In genomic region chr12:6604254-6605029, GRCh38 we compare ENCODE assay signal across 8 cellular contexts. TPM values are rescaled to one million over a fixed set of nuclear protein-coding genes. Genes with fewer than 3 reads are reported as not detected.
DNase-seq lines count a peak whose midpoint lies in the region; TF ChIP-seq lines count a peak whose summit lies in the region.

No MANE protein-coding gene starts in this region.

- H2BK12ac ChIP-seq in trophoblast cell (ENCODE audit: low read length) = no peak overlapping the region

- no peak overlapping the region for H4K91ac ChIP-seq in trophoblast cell (ENCODE audit: low read depth, low read length)

- peak overlapping the region; percentile 94 for H3K4me2 ChIP-seq in OCI-LY7 (ENCODE audit: low read length)
- peak overlapping the region; percentile 91 for H3K4me2 ChIP-seq in trophoblast cell (ENCODE audit: low read length)

- H3K4ac ChIP-seq in trophoblast cell (ENCODE audit: low read depth, low read length) = peak overlapping the region; percentile 88

- no peak overlapping the region for H3K9ac ChIP-seq in trophoblast cell (ENCODE audit: low read length)

- DNase-seq in EH (ENCODE audit: low read depth) (peak; percentile 53), OCI-LY7 (ENCODE audit: low spot score) (no peak), epithelial cell of proximal tubule (ENCODE audit: low read depth) (no peak), trophoblast cell (no peak), NCI-H69 (lab: John Stamatoyannopoulos, UW) (no peak), KBM-7 (no peak), iPS-NIHi7 (ENCODE audit: extremely low spot score) (no peak), NCI-H226 (no peak)

- WGBS in trophoblast cell (ENCODE audit: extremely low coverage, insufficient coverage, insufficient read length) = no CpG with 5 or more reads among the region's 6 CpGs

- no peak overlapping the region for H3K14ac ChIP-seq in trophoblast cell (ENCODE audit: low read length)

- H2BK5ac ChIP-seq in trophoblast cell (ENCODE audit: low read depth, low read length, poor library complexity) = no peak overlapping the region

- H3K18ac ChIP-seq in trophoblast cell (ENCODE audit: low read length) = no peak overlapping the region

- H3K9me3 ChIP-seq in OCI-LY7 (ENCODE audit: low read length) (no peaks in the 10 kb centered on the region), trophoblast cell (ENCODE audit: insufficient read depth, low read depth, low read length) (peaks cover 4% of the 10 kb centered on the region)

- CTCF ChIA-PET in OCI-LY7 (lab: Charles Lee; ENCODE audit: unreplicated experiment) = no interaction called here

- intact Hi-C loops in OCI-LY7 (cut with micrococcal nuclease; ENCODE audit: unreplicated experiment) = loop anchor here (5.0 kb wide), 1 partner anchor 83 kb away; the partner anchor contains the start of gene ZNF384

- H3K79me2 ChIP-seq in OCI-LY7 (ENCODE audit: insufficient read depth, low read depth, low read length) (peaks cover 41% of the 10 kb centered on the region), trophoblast cell (ENCODE audit: control insufficient read depth, insufficient read depth, low read length, poor library complexity) (peaks cover 25% of the 10 kb centered on the region)

- H3K27me3 ChIP-seq in trophoblast cell (ENCODE audit: insufficient read depth, low read length) = no peaks in the 10 kb centered on the region

- H3K79me1 ChIP-seq in trophoblast cell (ENCODE audit: low read length) = peaks cover 11% of the 10 kb centered on the region

- peak overlapping the region; percentile 78 for H3K4me3 ChIP-seq in OCI-LY7 (ENCODE audit: low read depth, low read length, poor library complexity, severe bottlenecking)
- H3K4me3 ChIP-seq in epithelial cell of proximal tubule (ENCODE audit: low read depth, low read length) = peak overlapping the region; percentile 89
- peak overlapping the region; percentile 32 for H3K4me3 ChIP-seq in trophoblast cell (ENCODE audit: low read depth, low read length)

- H2BK120ac ChIP-seq in trophoblast cell (ENCODE audit: insufficient read depth, low read length, poor library complexity) = no peak overlapping the region

- H2AFZ ChIP-seq in OCI-LY7 (ENCODE audit: low read length) (no peak overlapping the region), trophoblast cell (ENCODE audit: insufficient read depth, low read length, poor library complexity) (no peak overlapping the region)

- POLR2A ChIA-PET in OCI-LY7 (lab: Charles Lee) = interaction anchor here (0.5 to 1.9 kb wide), 10 partner anchors 8 to 365 kb away, joined by 3 to 6 read pairs (median 3); partner anchors contain the start of gene NOP2

- no peak overlapping the region for H4K8ac ChIP-seq in trophoblast cell (ENCODE audit: low read depth, low read length)

- no TSS peak for BruUV-seq in OCI-LY7 (replicated peaks; lab: Mats Ljungman, UMichigan)

- TF ChIP-seq CTCF in OCI-LY7 (conservative IDR thresholded peaks at IDR 0.05; ENCODE audit: low read length) (no peak), epithelial cell of proximal tubule (conservative IDR thresholded peaks at IDR 0.05; ENCODE audit: low read depth, low read length) (no peak)

- H3K4me1 ChIP-seq in OCI-LY7 (ENCODE audit: insufficient read depth, low read length, poor library complexity, severe bottlenecking) (peaks cover 45% of the 10 kb centered on the region), trophoblast cell (ENCODE audit: control insufficient read depth in 1 of 2, insufficient read depth in 2 of 2, low read length in 2 of 2) (peaks cover 10 to 21% of the 10 kb centered on the region in 2 experiments)

- no peak overlapping the region for H4K12ac ChIP-seq in trophoblast cell (ENCODE audit: low read depth, low read length)

- H3K9me2 ChIP-seq in OCI-LY7 (ENCODE audit: insufficient read depth, low read length) = no peaks in the 10 kb centered on the region

- in situ Hi-C loops in KBM-7 (cut with MboI; ENCODE audit: low pct_unique_long_range_greater_than_20kb, low sequenced_read_pairs) = no loop called here

- H2AK5ac ChIP-seq in trophoblast cell (ENCODE audit: low read length) = no peak overlapping the region

- peaks cover 18% of the 10 kb centered on the region for H4K20me1 ChIP-seq in OCI-LY7 (ENCODE audit: insufficient read depth, low read length)

- no peak overlapping the region for H3K23ac ChIP-seq in trophoblast cell (ENCODE audit: low read length)

- H3K36me3 ChIP-seq in OCI-LY7 (ENCODE audit: insufficient read depth, low read length) (peaks cover 65% of the 10 kb centered on the region), trophoblast cell (ENCODE audit: control insufficient read depth in 1 of 2, insufficient read depth in 2 of 2, low read length in 2 of 2) (peaks cover 34 to 49% of the 10 kb centered on the region in 2 experiments)

- H3K27ac ChIP-seq in OCI-LY7 (ENCODE audit: low read depth, low read length, poor library complexity, severe bottlenecking) (peak overlapping the region; percentile 75), trophoblast cell (ENCODE audit: low read depth, low read length) (no peak overlapping the region)

RNA-seq across cellular contexts. Expression of gene CHD4, which starts 2.7 kb away (rescaled TPM):
- 287 and 319 TPM in 2 replicates for total RNA-seq in OCI-LY7 (2014; rRNA removed; shearing (Covaris generic))
- 247 and 267 TPM in 2 replicates for total RNA-seq in OCI-LY7 (2022)
- total RNA-seq in epithelial cell of proximal tubule = 242 and 346 TPM in 2 replicates
- 121 and 123 TPM in 2 replicates for polyA plus RNA-seq in trophoblast cell (2013)

RNA-seq across cellular contexts. Expression of gene LPAR5, which starts 31.3 kb away (rescaled TPM):
- 7.7 and 14.4 TPM in 2 replicates for total RNA-seq in OCI-LY7 (2014; rRNA removed; shearing (Covaris generic))
- total RNA-seq in OCI-LY7 (2022) (25.3 and 25.6 TPM in 2 replicates), epithelial cell of proximal tubule (0.81 and 0.94 TPM in 2 replicates)
- polyA plus RNA-seq in trophoblast cell (2013) = 0.19 and 0.22 TPM in 2 replicates

RNA-seq across cellular contexts. Expression of gene NOP2, which starts 36.4 kb away (rescaled TPM):
- total RNA-seq in OCI-LY7 (2014; rRNA removed; shearing (Covaris generic)) = 87.9 and 116 TPM in 2 replicates
- total RNA-seq in OCI-LY7 (2022) = 86.5 and 100 TPM in 2 replicates
- total RNA-seq in epithelial cell of proximal tubule = 43.2 and 66.0 TPM in 2 replicates
- polyA plus RNA-seq in trophoblast cell (2013) = 47.1 and 49.3 TPM in 2 replicates

RNA-seq across cellular contexts. Expression of gene ACRBP, which starts 42.8 kb away (rescaled TPM):
- total RNA-seq in OCI-LY7 (2014; rRNA removed; shearing (Covaris generic)) = 3.6 and 4.4 TPM in 2 replicates
- total RNA-seq in OCI-LY7 (2022) (9.3 and 9.4 TPM in 2 replicates), epithelial cell of proximal tubule (0.58 TPM in 1 of 2 replicates, not detected in the other)
- 0.53 and 0.65 TPM in 2 replicates for polyA plus RNA-seq in trophoblast cell (2013)

RNA-seq across cellular contexts. Expression of gene IFFO1, which starts 48.6 kb away (rescaled TPM):
- 16.9 and 25.4 TPM in 2 replicates for total RNA-seq in OCI-LY7 (2014; rRNA removed; shearing (Covaris generic))
- total RNA-seq in OCI-LY7 (2022) = 30.5 and 32.3 TPM in 2 replicates
- total RNA-seq in epithelial cell of proximal tubule = 7.5 and 11.3 TPM in 2 replicates
- polyA plus RNA-seq in trophoblast cell (2013) = 5.1 and 5.3 TPM in 2 replicates

Comparison
In these comparisons a context has a peak if more than half of its experiments do, and no peak if none do; other contexts are left out.
1. H3K4me3 ChIP-seq: peak in every context shown above with its lines; median percentile 89 in epithelial cell of proximal tubule; 78 in OCI-LY7; 32 in trophoblast cell.